ENCODE assay signal across 10 cellular contexts in genomic region chr21:44354001-44354405, GRCh38. TPM values are rescaled to one million over a fixed set of nuclear protein-coding genes. Genes with fewer than 3 reads are reported as not detected.
A peak's percentile ranks its signal among the peaks of the same experiment; 100 is the strongest.
DNase-seq lines count a peak whose midpoint lies in the region; ATAC-seq and TF ChIP-seq lines count a peak whose summit lies in the region.
"Had no signal": no experiment of that assay in that cellular context is flagged by ENCODE, and none has a peak within 500 bp of the region (broad histone marks: within the 10 kb centered on the region; RNA-seq: fewer than 3 reads in every experiment).

No MANE protein-coding gene starts in this region.

- intact Hi-C loops in psoas muscle (cut with DNase I) (no loop called here), posterior vena cava (cut with DNase I) (loop anchor here in 1 of 2 donors (10.0 kb wide), 1 partner anchor 51 kb away; no protein-coding TSS in a partner anchor)

- H3K4me1 ChIP-seq in psoas muscle: no peaks in the 10 kb centered on the region

- H3K9me3 Mint-ChIP-seq in effector memory CD8-positive, alpha-beta T cell: no peaks in the 10 kb centered on the region

- DNase-seq in GM06990 (ENCODE audit: extremely low read depth, insufficient read length) (no peak), NOMO-1 treated with DMSO at 0.1 percent for 48 hours (lab: John Stamatoyannopoulos, UW; ENCODE audit: unreplicated experiment) (peak; percentile 93), psoas muscle (peak; percentile 49 to 86), cortex of kidney (lab: John Stamatoyannopoulos, UW) (no peak), posterior vena cava (ENCODE audit: low spot score) (no peak)
- no peak for DNase-seq in effector memory CD8-positive, alpha-beta T cell
- no peak for DNase-seq in stimulated activated naive CD4-positive, alpha-beta T cell treated with Interleukin-2 at 50 U/mL for 16 hours (lab: John Stamatoyannopoulos, UW)
- DNase-seq: activated CD4-positive, alpha-beta T cell treated with anti-CD3 and anti-CD28 coated beads, Interleukin-2, amount 50 U/mL, for 4 hours; NCI-H1105 had no signal

- no peaks in the 10 kb centered on the region for H3K9me3 ChIP-seq in psoas muscle

- 64 to 71% (median 66%) methylated on average over 8 of the region's 8 CpGs for WGBS in psoas muscle, 3 donors

- H3K36me3 Mint-ChIP-seq in effector memory CD8-positive, alpha-beta T cell (ENCODE audit: insufficient read depth): peaks cover 3% of the 10 kb centered on the region

- H3K27me3 ChIP-seq in GM06990 (replicated peaks; ENCODE audit: control insufficient read depth, insufficient read depth, low read length): no peaks in the 10 kb centered on the region
- H3K27me3 ChIP-seq in psoas muscle (ENCODE audit: insufficient read depth in 3 of 3, low read length in 2 of 3): peaks cover 0 to 44% (median 18%) of the 10 kb centered on the region in 3 donors

- peak overlapping the region; percentile 80 to 82 for H3K4me3 Mint-ChIP-seq in effector memory CD8-positive, alpha-beta T cell

- H3K4me1 Mint-ChIP-seq in effector memory CD8-positive, alpha-beta T cell (ENCODE audit: low read depth in 2 of 2): peaks cover 20 to 32% of the 10 kb centered on the region in 2 donors

- peak overlapping the region; percentile 36 for H3K27ac ChIP-seq in psoas muscle

- no peak for TF ChIP-seq CTCF in GM06990 (IDR thresholded peaks at IDR 0.05; ENCODE audit: insufficient read depth, low read length, poor library complexity, severe bottlenecking)
- TF ChIP-seq CTCF in psoas muscle (IDR thresholded peaks at IDR 0.05): no peak

- ATAC-seq in effector memory CD8-positive, alpha-beta T cell (replicated peaks): no peak
- ATAC-seq in psoas muscle (peak in 3 of 4 donors; percentile 48 to 70 (median 58)), HG02938 (IDR thresholded peaks at IDR 0.05; ENCODE audit: unreplicated experiment) (no peak)

- H3K36me3 ChIP-seq in GM06990 (ENCODE audit: control insufficient read depth, insufficient read depth, low read length): no peaks in the 10 kb centered on the region; the same call in 1 of the 2 replicates
- no peaks in the 10 kb centered on the region for H3K36me3 ChIP-seq in psoas muscle (ENCODE audit: insufficient read depth in 1 of 2, low read depth in 1 of 2)

- H3K27me3 Mint-ChIP-seq in effector memory CD8-positive, alpha-beta T cell: peaks cover 0 to 7% of the 10 kb centered on the region in 2 donors

- H3K27ac Mint-ChIP-seq in effector memory CD8-positive, alpha-beta T cell: peak overlapping the region in 1 of 2 donors; percentile 23

- peak overlapping the region; percentile 29 for H3K4me3 ChIP-seq in GM06990 (replicated peaks; ENCODE audit: low read depth, low read length)
- H3K4me3 ChIP-seq in psoas muscle: peak overlapping the region; percentile 41

RNA-seq across cellular contexts. Expression of gene TRPM2, which starts 0.6 kb away (rescaled TPM):
- total RNA-seq in psoas muscle (1 to 10 TPM in 1 of 4 donors, under 1 TPM in 3; 0.69 to 1.7 (median 0.84) TPM), posterior vena cava (10 to 100 TPM in 1 of 2 donors, 1 to 10 TPM in 1; 7.7 to 11.3 TPM)
- polyA plus RNA-seq in psoas muscle: under 1 TPM; 0.08 to 0.76 (median 0.31) TPM

RNA-seq across cellular contexts. Expression of gene CFAP410, which starts 14.8 kb away (rescaled TPM):
- total RNA-seq in psoas muscle (10 to 100 TPM in 2 of 4 donors, 1 to 10 TPM in 2; 8.3 to 10.5 (median 9.7) TPM), posterior vena cava (10 to 100 TPM; 18.1 to 18.8 TPM)
- polyA plus RNA-seq in psoas muscle: 10 to 100 TPM in 2 of 3 donors, 1 to 10 TPM in 1; 9.9 to 13.7 (median 10.1) TPM

RNA-seq across cellular contexts. Expression of gene PFKL, which starts 54.1 kb away (rescaled TPM):
- total RNA-seq in psoas muscle: 10 to 100 TPM; 17.8 to 33.6 (median 27.7) TPM
- 10 to 100 TPM in 2 of 3 donors, 1 to 10 TPM in 1; 9.2 to 21.2 (median 13.7) TPM for polyA plus RNA-seq in psoas muscle
- 10 to 100 TPM; 74.1 to 91.3 TPM for total RNA-seq in posterior vena cava

Comparison
In these comparisons a context has a peak if more than half of its experiments do, and no peak if none do; other contexts are left out.
1. DNase-seq: peak in NOMO-1 treated with DMSO at 0.1 percent for 48 hours (single experiment) and psoas muscle (2 of 2); none in GM06990 (single experiment), effector memory CD8-positive, alpha-beta T cell (0 of 3), cortex of kidney (single experiment), stimulated activated naive CD4-positive, alpha-beta T cell treated with Interleukin-2 at 50 U/mL for 16 hours (single experiment) and posterior vena cava (single experiment).
2. ATAC-seq: peak in psoas muscle (3 of 4); none in effector memory CD8-positive, alpha-beta T cell (single experiment) and HG02938 (single experiment).